ENCODE assay signal across 8 cellular contexts in genomic region chr6:160992323-160993314, GRCh38. TPM values are rescaled to one million over a fixed set of nuclear protein-coding genes. Genes with fewer than 3 reads are reported as not detected.
DNase-seq lines count a peak whose midpoint lies in the region; ATAC-seq and TF ChIP-seq lines count a peak whose summit lies in the region.

No MANE protein-coding gene starts in this region.

- H3K36me3 ChIP-seq in CD8-positive, alpha-beta T cell (ENCODE audit: insufficient read depth, low read length): no peaks in the 10 kb centered on the region
- H3K36me3 ChIP-seq in esophagus (ENCODE audit: control insufficient read depth in 2 of 2, insufficient read depth in 2 of 2, low read length in 1 of 2): no peaks in the 10 kb centered on the region
- H3K36me3 ChIP-seq in muscle layer of colon (ENCODE audit: insufficient read depth, low read length): no peaks in the 10 kb centered on the region

- CTCF ChIA-PET in CD8-positive, alpha-beta T cell (lab: Charles Lee): interaction anchor here (0.6 to 1.9 kb wide), 5 partner anchors 9 to 582 kb away, joined by 4 to 5 read pairs (median 4); no protein-coding TSS in a partner anchor

- peak overlapping the region; percentile 78 for H3K27ac ChIP-seq in CD8-positive, alpha-beta T cell (ENCODE audit: low read depth, low read length)
- peak overlapping the region; percentile 98 to 99 for H3K27ac ChIP-seq in esophagus (ENCODE audit: low read depth in 2 of 2, low read length in 1 of 2)
- H3K27ac ChIP-seq in muscle layer of colon (ENCODE audit: low read depth, low read length): peak overlapping the region; percentile 74

- ATAC-seq in CD8-positive, alpha-beta T cell: peak; percentile 64
- ATAC-seq in GM18861 (IDR thresholded peaks at IDR 0.05; ENCODE audit: unreplicated experiment) (peak; percentile 26), HG03159 (IDR thresholded peaks at IDR 0.05; ENCODE audit: unreplicated experiment) (peak; percentile 52)

- 0% methylated on average over 19 of the region's 19 CpGs for WGBS in esophagus, 2 donors

- no peaks in the 10 kb centered on the region for H3K27me3 ChIP-seq in CD8-positive, alpha-beta T cell (ENCODE audit: insufficient read depth, low read length)
- H3K27me3 ChIP-seq in esophagus (ENCODE audit: control insufficient read depth in 1 of 2, insufficient read depth in 2 of 2, low read length in 2 of 2) (no peaks in the 10 kb centered on the region), muscle layer of colon (ENCODE audit: control insufficient read depth in 1 of 2, insufficient read depth in 2 of 2, low read length in 2 of 2) (no peaks in the 10 kb centered on the region)

- POLR2A ChIA-PET in CD8-positive, alpha-beta T cell (lab: Charles Lee): interaction anchor here (1.1 to 1.4 kb wide), 2 partner anchors 119 to 281 kb away, joined by 3 to 5 read pairs; partner anchors contain the start of gene AGPAT4

- H3K4me1 Mint-ChIP-seq in CD8-positive, alpha-beta T cell (ENCODE audit: low read depth): peaks cover 50% of the 10 kb centered on the region

- intact Hi-C loops in CD8-positive, alpha-beta T cell (cut with DNase I, micrococcal nuclease): loop anchor here (1.0 to 10.0 kb wide), 8 partner anchors 80 to 1735 kb away; partner anchors contain the start of genes ACAT2 (in 1 of the 2), AGPAT4 (in 1 of the 2), PACRG (in 1 of the 2) and PRKN (in 1 of the 2)

- H3K36me3 Mint-ChIP-seq in CD8-positive, alpha-beta T cell: peaks cover 10% of the 10 kb centered on the region

- H3K9ac ChIP-seq in muscle layer of colon (ENCODE audit: low read length): peak overlapping the region; percentile 62

- no peaks in the 10 kb centered on the region for H3K9me3 Mint-ChIP-seq in CD8-positive, alpha-beta T cell

- peak; percentile 49 for TF ChIP-seq CTCF in CD8-positive, alpha-beta T cell (IDR thresholded peaks at IDR 0.05)

- peak in 6 of 7 experiments; percentile 11 to 28 (median 20) for DNase-seq in CD8-positive, alpha-beta T cell
- DNase-seq in NCI-H460 (ENCODE audit: extremely low read depth, low read depth) (peak; percentile 42), ureter (ENCODE audit: low spot score) (peak; percentile 65)
- peak; percentile 35 for DNase-seq in activated CD4-positive, alpha-beta T cell treated with anti-CD3 and anti-CD28 coated beads, Interleukin-2, amount 50 U/mL, for 1 hour

- peak overlapping the region; percentile 90 for H3K27ac Mint-ChIP-seq in CD8-positive, alpha-beta T cell

- H3K4me1 ChIP-seq in CD8-positive, alpha-beta T cell (ENCODE audit: insufficient read depth, low read length): peaks cover 32% of the 10 kb centered on the region
- H3K4me1 ChIP-seq in esophagus (ENCODE audit: control insufficient read depth in 2 of 2, insufficient read depth in 2 of 2, low read length in 1 of 2): peaks cover 0 to 2% of the 10 kb centered on the region in 2 donors
- peaks cover 25% of the 10 kb centered on the region for H3K4me1 ChIP-seq in muscle layer of colon (ENCODE audit: insufficient read depth, low read length)

- peak overlapping the region; percentile 85 for H3K4me3 ChIP-seq in CD8-positive, alpha-beta T cell (ENCODE audit: low read depth, low read length)
- H3K4me3 ChIP-seq in esophagus (ENCODE audit: low read depth in 1 of 2, low read length in 2 of 2) (peak overlapping the region; percentile 88 to 95), muscle layer of colon (ENCODE audit: low read depth in 1 of 2, low read length in 2 of 2) (peak overlapping the region; percentile 79 to 98)

- H3K9me3 ChIP-seq in CD8-positive, alpha-beta T cell (ENCODE audit: low read length): no peaks in the 10 kb centered on the region
- H3K9me3 ChIP-seq in esophagus (ENCODE audit: control insufficient read depth in 2 of 2, insufficient read depth in 1 of 2, low read depth in 1 of 2, low read length in 1 of 2): no peaks in the 10 kb centered on the region
- H3K9me3 ChIP-seq in muscle layer of colon (ENCODE audit: low read length): no peaks in the 10 kb centered on the region

- H3K27me3 Mint-ChIP-seq in CD8-positive, alpha-beta T cell (ENCODE audit: low read depth): no peaks in the 10 kb centered on the region

- peak overlapping the region; percentile 96 for H3K4me3 Mint-ChIP-seq in CD8-positive, alpha-beta T cell

RNA-seq across cellular contexts. Expression of gene MAP3K4, which starts 1.1 kb away (rescaled TPM):
- total RNA-seq in CD8-positive, alpha-beta T cell: 10 to 100 TPM; 39.1 to 43.1 TPM
- 12.2 and 12.7 TPM in 2 replicates for total RNA-seq in NCI-H460 (2014; rRNA removed; shearing (Covaris generic))
- 19.1 and 36.6 TPM in 2 replicates for polyA plus RNA-seq in NCI-H460 (2014; cell fraction: nucleus; rRNA removed)
- polyA plus RNA-seq in esophagus: 10 to 100 TPM; 15.9 to 17.3 TPM
- total RNA-seq in ureter: 89.8 TPM

Comparison
In these comparisons a context has a peak if more than half of its experiments do, and no peak if none do; other contexts are left out.
1. Peak in every context shown above with its lines: DNase-seq, ATAC-seq, H3K4me3 ChIP-seq and H3K27ac ChIP-seq.